In genomic region chr6:96853083-96853482, GRCh38 we compare ENCODE assay signal across 32 cellular contexts.
"Had no signal": no experiment of that assay in that cellular context is flagged by ENCODE, and none has a peak within 500 bp of the region (broad histone marks: within the 10 kb centered on the region; RNA-seq: fewer than 3 reads in every experiment).

No MANE protein-coding gene starts in this region.

- H3K4me3 Mint-ChIP-seq: activated CD8-positive, alpha-beta T cell treated with anti-CD3 and anti-CD28 coated beads, Interleukin-2, amount 10 ng/mL, durations not matched to agents 7 days and 5 days; activated naive CD8-positive, alpha-beta T cell treated with anti-CD3 and anti-CD28 coated beads, Interleukin-2, amount 50 U/mL, for 24 hours; brain; T-helper 1 cell treated with Interleukin-12 subunit alpha and Interleukin-12 subunit beta and Interleukin-4 antibody, amounts not matched to agents 30 μg/mL and 1 μg/mL, for 36 hours; WTC11 had no signal

- H3K9me3 ChIP-seq: SJSA1 had no signal

- H3K4me3 ChIP-seq: cardiac muscle cell, MG63, SJSA1 had no signal

- ATAC-seq: activated CD8-positive, alpha-beta T cell treated with anti-CD3 and anti-CD28 coated beads, Interleukin-2, amount 10 ng/mL, durations not matched to agents 7 days and 5 days; activated naive CD4-positive, alpha-beta T cell treated with anti-CD3 and anti-CD28 coated beads, Interleukin-2, amount 50 U/mL, for 72 hours; activated naive CD8-positive, alpha-beta T cell treated with anti-CD3 and anti-CD28 coated beads, Interleukin-2, amount 50 U/mL, for 24 hours; Panc1; Right ventricle myocardium inferior; SK-N-SH treated with all-trans-retinoic acid at 6 μM for 48 hours; WTC11 had no signal

- H3K4me1 Mint-ChIP-seq: activated naive CD8-positive, alpha-beta T cell treated with anti-CD3 and anti-CD28 coated beads, Interleukin-2, amount 50 U/mL, for 24 hours; brain had no signal

- H3K4me1 ChIP-seq: SJSA1 had no signal

- DNase-seq: activated CD4-positive, alpha-beta T cell treated with anti-CD3 and anti-CD28 coated beads for 48 hours; activated CD4-positive, alpha-beta T cell treated with anti-CD3 and anti-CD28 coated beads, Interleukin-2, amount 50 U/mL, for 4 hours; activated CD4-positive, CD25-positive, alpha-beta regulatory T cell treated with anti-CD3 and anti-CD28 coated beads, Interleukin-2, amount 50 U/mL, for 72 hours; activated CD8-positive, alpha-beta memory T cell treated with anti-CD3 and anti-CD28 coated beads, Interleukin-2, amount 50 U/mL, for 48 hours; activated CD8-positive, alpha-beta T cell treated with anti-CD3 and anti-CD28 coated beads, Interleukin-2, amount 10 ng/mL, durations not matched to agents 7 days and 5 days; activated naive CD4-positive, alpha-beta T cell; activated naive CD8-positive, alpha-beta T cell treated with anti-CD3 and anti-CD28 coated beads, Interleukin-2, amount 50 U/mL, for 24 hours; activated T-cell treated with anti-CD3 and anti-CD28 coated beads, Interleukin-2, amount 50 U/mL, for 1 hour; amygdala; MG63; MV-4-11; NCI-H1092 treated with DMSO at 0.1 percent for 48 hours; NCI-H1417 treated with DMSO at 0.1 percent for 48 hours; NCI-H1694; NCI-H2029; NCI-H345; NCI-H510A; NCI-H526 treated with DMSO at 0.1 percent for 48 hours; NCI-H82; NK-92 treated with Interleukin-12 subunit alpha and Interleukin-12 subunit beta, amount 100 ng/mL, for 24 hours; OCI-M1; RPMI8226 had no signal

- H3K27ac ChIP-seq: cardiac muscle cell, KMS-11, SJSA1 had no signal

- H3K4me2 ChIP-seq: KMS-11 had no signal

- H3K9me3 Mint-ChIP-seq: activated naive CD4-positive, alpha-beta T cell treated with anti-CD3 and anti-CD28 coated beads, Interleukin-2, amount 50 U/mL, for 72 hours; activated naive CD8-positive, alpha-beta T cell treated with anti-CD3 and anti-CD28 coated beads, Interleukin-2, amount 50 U/mL, for 24 hours; T-helper 1 cell treated with Interleukin-12 subunit alpha and Interleukin-12 subunit beta and Interleukin-4 antibody, amounts not matched to agents 30 μg/mL and 1 μg/mL, for 36 hours had no signal

- H3K36me3 Mint-ChIP-seq: activated naive CD4-positive, alpha-beta T cell treated with anti-CD3 and anti-CD28 coated beads, Interleukin-2, amount 50 U/mL, for 72 hours; brain; WTC11 had no signal

- H3K36me3 ChIP-seq: cardiac muscle cell, MG63, SJSA1 had no signal

- H3K9ac ChIP-seq: KMS-11 had no signal

- H3K27me3 ChIP-seq: cardiac muscle cell, MG63, SJSA1 had no signal

- H3K27ac Mint-ChIP-seq: activated CD8-positive, alpha-beta T cell treated with anti-CD3 and anti-CD28 coated beads, Interleukin-2, amount 10 ng/mL, durations not matched to agents 7 days and 5 days; activated naive CD4-positive, alpha-beta T cell treated with anti-CD3 and anti-CD28 coated beads, Interleukin-2, amount 50 U/mL, for 72 hours; activated naive CD8-positive, alpha-beta T cell treated with anti-CD3 and anti-CD28 coated beads, Interleukin-2, amount 50 U/mL, for 24 hours; brain; T-helper 1 cell treated with Interleukin-12 subunit alpha and Interleukin-12 subunit beta and Interleukin-4 antibody, amounts not matched to agents 30 μg/mL and 1 μg/mL, for 36 hours; WTC11 had no signal
